9 cellular contexts compared by ENCODE assay signal in genomic region chr12:50842637-50843493, GRCh38. TPM values are rescaled to one million over a fixed set of nuclear protein-coding genes. Genes with fewer than 3 reads are reported as not detected.
DNase-seq lines count a peak whose midpoint lies in the region; ATAC-seq and TF ChIP-seq lines count a peak whose summit lies in the region.
"Had no signal": no experiment of that assay in that cellular context is flagged by ENCODE, and none has a peak within 500 bp of the region (broad histone marks: within the 10 kb centered on the region; RNA-seq: fewer than 3 reads in every experiment).

A gene with protein sequence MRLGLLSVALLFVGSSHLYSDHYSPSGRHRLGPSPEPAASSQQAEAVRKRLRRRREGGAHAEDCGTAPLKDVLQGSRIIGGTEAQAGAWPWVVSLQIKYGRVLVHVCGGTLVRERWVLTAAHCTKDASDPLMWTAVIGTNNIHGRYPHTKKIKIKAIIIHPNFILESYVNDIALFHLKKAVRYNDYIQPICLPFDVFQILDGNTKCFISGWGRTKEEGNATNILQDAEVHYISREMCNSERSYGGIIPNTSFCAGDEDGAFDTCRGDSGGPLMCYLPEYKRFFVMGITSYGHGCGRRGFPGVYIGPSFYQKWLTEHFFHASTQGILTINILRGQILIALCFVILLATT (plus strand): TSS chr12:50842926. CDS start chr12:50842965, 39 bp downstream.

- H3K4me3 ChIP-seq in epithelial cell of esophagus (ENCODE audit: low read length) (peak within 1 kb of the TSS; percentile 28), skeletal muscle satellite cell (ENCODE audit: low read length) (no peak within 1 kb of the TSS)

- H3K9me3 ChIP-seq in skeletal muscle satellite cell (replicated peaks; ENCODE audit: low read length) = no peaks in the 10 kb centered on the region

- peak; percentile 9 for TF ChIP-seq CTCF in epithelial cell of esophagus (IDR thresholded peaks at IDR 0.05; ENCODE audit: insufficient read depth, low read depth, low read length, missing control alignments)

- H3K9ac ChIP-seq in skeletal muscle satellite cell (ENCODE audit: low read depth, low read length) = no peak within 1 kb of the TSS

- peak within 1 kb of the TSS; percentile 42 for H3K4me2 ChIP-seq in skeletal muscle satellite cell (ENCODE audit: low read length)

- ATAC-seq in left lobe of liver (peak; percentile 87), GM19467 (IDR thresholded peaks at IDR 0.05; ENCODE audit: unreplicated experiment) (no peak)
- ATAC-seq: naive thymus-derived CD8-positive, alpha-beta T cell had no signal

- no peaks in the 10 kb centered on the region for H3K27me3 ChIP-seq in skeletal muscle satellite cell (ENCODE audit: control insufficient read depth, insufficient read depth, low read length)

- no peaks in the 10 kb centered on the region for H3K36me3 ChIP-seq in skeletal muscle satellite cell (ENCODE audit: insufficient read depth, low read length)

- peak; percentile 19 for DNase-seq in HuH-7 (ENCODE audit: low spot score)
- peak; percentile 43 for DNase-seq in epithelial cell of esophagus (ENCODE audit: low read depth)
- peak; percentile 55 for DNase-seq in left lobe of liver (ENCODE audit: low spot score)
- no peak for DNase-seq in NCI-H526 (lab: John Stamatoyannopoulos, UW)
- no peak for DNase-seq in SHP77 (lab: John Stamatoyannopoulos, UW)
- DNase-seq in stimulated activated CD4-positive, alpha-beta T cell treated with anti-CD3 and anti-CD28 coated beads, Interleukin-4, amount 100 ng/mL, for 1 hour = no peak
- DNase-seq: naive thymus-derived CD8-positive, alpha-beta T cell had no signal

- no peaks in the 10 kb centered on the region for H3K4me1 ChIP-seq in skeletal muscle satellite cell (ENCODE audit: control insufficient read depth, insufficient read depth, low read length)

RNA-seq across cellular contexts. Expression of the gene that starts here (rescaled TPM):
- not detected for total RNA-seq in left lobe of liver
- not detected in 2 replicates for total RNA-seq in skeletal muscle satellite cell (2012; rRNA removed)
- total RNA-seq: naive thymus-derived CD8-positive, alpha-beta T cell had no signal

Comparison
In these comparisons a context has a peak if more than half of its experiments do, and no peak if none do; other contexts are left out.
1. Peak in DNase-seq and ATAC-seq in left lobe of liver; RNA of the gene not detected or under 1 TPM.
2. DNase-seq: peak in HuH-7 (single experiment) and epithelial cell of esophagus (single experiment); none in NCI-H526 (0 of 2), SHP77 (0 of 2) and stimulated activated CD4-positive, alpha-beta T cell treated with anti-CD3 and anti-CD28 coated beads, Interleukin-4, amount 100 ng/mL, for 1 hour (single experiment).